Comparison of ENCODE assay signal across 15 cellular contexts in genomic region chr19:41551212-41551610, GRCh38. TPM values are rescaled to one million over a fixed set of nuclear protein-coding genes. Genes with fewer than 3 reads are reported as not detected.
DNase-seq lines count a peak whose midpoint lies in the region; ATAC-seq and TF ChIP-seq lines count a peak whose summit lies in the region.
"Had no signal": no experiment of that assay in that cellular context is flagged by ENCODE, and none has a peak within 500 bp of the region (broad histone marks: within the 10 kb centered on the region; RNA-seq: fewer than 3 reads in every experiment).

No MANE protein-coding gene starts in this region.

- H3K4me3 Mint-ChIP-seq in activated B cell treated with CpG ODN at 0.5 μM for 24 hours = peak overlapping the region; percentile 97
- H3K4me3 Mint-ChIP-seq in endothelial cell (ENCODE audit: unreplicated experiment) = peak overlapping the region; percentile 99

- WGBS in heart left ventricle, 4 donors = 82 to 94% (median 90%) methylated on average over 8 to 9 of the region's 9 CpGs
- WGBS in transverse colon (ENCODE audit: low coverage in 1 of 2), 2 donors = 66 to 82% methylated on average over 5 to 9 of the region's 9 CpGs

- intact Hi-C loops in heart left ventricle (cut with DNase I) (no loop called here), left cardiac atrium (cut with DNase I) (no loop called here), activated B cell treated with CpG ODN at 0.5 μM for 24 hours (cut with micrococcal nuclease) (no loop called here), transverse colon (cut with DNase I; ENCODE audit: low total_unique reads) (no loop called here)

- DNase-seq in heart left ventricle (no peak), left cardiac atrium (no peak), activated B cell treated with CpG ODN at 0.5 μM for 24 hours (no peak), endothelial cell (ENCODE audit: low spot score) (no peak), transverse colon (no peak), T-helper 9 cell (no peak), HPDE6-E6E7 (ENCODE audit: extremely low spot score) (no peak)
- DNase-seq: activated effector memory CD4-positive, alpha-beta T cell treated with anti-CD3 and anti-CD28 coated beads, Interleukin-2, amount 50 U/mL, for 16 hours; central memory CD4-positive, alpha-beta T cell; erythroblast; hippocampal formation; NCI-H1436; occipital lobe had no signal

- H3K27ac Mint-ChIP-seq in activated B cell treated with CpG ODN at 0.5 μM for 24 hours = peak overlapping the region; percentile 99
- H3K27ac Mint-ChIP-seq in endothelial cell (ENCODE audit: unreplicated experiment) = peak overlapping the region; percentile 57

- H3K27me3 Mint-ChIP-seq in activated B cell treated with CpG ODN at 0.5 μM for 24 hours (no peaks in the 10 kb centered on the region), endothelial cell (ENCODE audit: unreplicated experiment) (peaks cover 2% of the 10 kb centered on the region)

- TF ChIP-seq EP300 in transverse colon (IDR thresholded peaks at IDR 0.05; ENCODE audit: low read depth) = no peak

- H3K4me1 Mint-ChIP-seq in activated B cell treated with CpG ODN at 0.5 μM for 24 hours (peaks cover 94% of the 10 kb centered on the region), endothelial cell (ENCODE audit: unreplicated experiment) (peaks cover 65% of the 10 kb centered on the region)

- TF ChIP-seq CTCF in heart left ventricle (IDR thresholded peaks at IDR 0.05) (no peak), activated B cell treated with CpG ODN at 0.5 μM for 24 hours (IDR thresholded peaks at IDR 0.05) (no peak), endothelial cell (IDR thresholded peaks at IDR 0.05; ENCODE audit: unreplicated experiment) (no peak), transverse colon (IDR thresholded peaks at IDR 0.05) (no peak)

- H3K9me3 Mint-ChIP-seq in activated B cell treated with CpG ODN at 0.5 μM for 24 hours (peaks cover 5% of the 10 kb centered on the region), endothelial cell (ENCODE audit: unreplicated experiment) (peaks cover 28% of the 10 kb centered on the region)

- POLR2A ChIA-PET in activated B cell treated with CpG ODN at 0.5 μM for 24 hours (lab: Charles Lee) = interaction anchor here (0.7 to 1.4 kb wide), 6 partner anchors 8 to 188 kb away, joined by 3 to 9 read pairs (median 4); partner anchors contain the start of genes B9D2 and CEACAM21

- in situ Hi-C loops in transverse colon (cut with MboI; ENCODE audit: low pct_ligation_motif_present in 1 of 4, low pct_unique_long_range_greater_than_20kb in 1 of 4, low sequenced_read_pairs in 3 of 4) = loop anchor here in 2 of 4 donors (25.0 kb wide), 2 partner anchors 89 to 214 kb away; no protein-coding TSS in a partner anchor

- H3K4me3 ChIP-seq in heart left ventricle (peak overlapping the region in 3 of 12 donors; percentile 4 to 65 (median 49)), transverse colon (peak overlapping the region in 1 of 4 donors; percentile 36)

- H3K4me1 ChIP-seq in heart left ventricle (peaks cover 0 to 92% (median 11%) of the 10 kb centered on the region in 12 donors), transverse colon (peaks cover 0 to 4% (median 0%) of the 10 kb centered on the region in 4 donors)

- no peak for TF ChIP-seq POLR2A in heart left ventricle (IDR thresholded peaks at IDR 0.05)
- no peak for TF ChIP-seq POLR2A in transverse colon (IDR thresholded peaks at IDR 0.05)

- H3K27ac ChIP-seq in heart left ventricle = peak overlapping the region in 7 of 12 donors; percentile 10 to 93 (median 37)
- H3K27ac ChIP-seq in transverse colon = peak overlapping the region; percentile 60 to 77 (median 72)

- H3K9me3 ChIP-seq in heart left ventricle = peaks cover 0 to 3% (median 0%) of the 10 kb centered on the region in 12 donors
- H3K9me3 ChIP-seq in transverse colon = no peaks in the 10 kb centered on the region

- ATAC-seq in heart left ventricle (no peak), left cardiac atrium (no peak), activated B cell treated with CpG ODN at 0.5 μM for 24 hours (ENCODE audit: low read depth) (no peak), GM21723 (IDR thresholded peaks at IDR 0.05; ENCODE audit: unreplicated experiment) (no peak)

- H3K36me3 Mint-ChIP-seq in activated B cell treated with CpG ODN at 0.5 μM for 24 hours (ENCODE audit: low read depth) = peaks cover 42% of the 10 kb centered on the region
- H3K36me3 Mint-ChIP-seq in endothelial cell (ENCODE audit: low read depth, unreplicated experiment) = peaks cover 59% of the 10 kb centered on the region

- H3K27me3 ChIP-seq in heart left ventricle (peaks cover 0 to 11% (median 0%) of the 10 kb centered on the region in 9 donors), transverse colon (peaks cover 42% of the 10 kb centered on the region)

- CTCF ChIA-PET in activated B cell treated with CpG ODN at 0.5 μM for 24 hours (lab: Charles Lee) = interaction anchor here (4.1 to 4.5 kb wide), 2 partner anchors 13 to 102 kb away, joined by 25 to 57 read pairs; no protein-coding TSS in a partner anchor

- H3K36me3 ChIP-seq in heart left ventricle (no peaks in the 10 kb centered on the region), transverse colon (no peaks in the 10 kb centered on the region)

RNA-seq across cellular contexts. Expression of gene CEACAM21, which starts 24.8 kb away (rescaled TPM):
- total RNA-seq in heart left ventricle = 1 to 10 TPM in 2 of 9 donors, under 1 TPM in 6, not detected in 1; 0.27 to 5.7 (median 0.66) TPM
- under 1 TPM in 1 of 2 donors, not detected in 1; 0.50 TPM for polyA plus RNA-seq in heart left ventricle
- total RNA-seq in left cardiac atrium = 1 to 10 TPM in 1 of 2 donors, under 1 TPM in 1; 0.89 to 1.2 TPM
- 11.7 and 12.0 TPM in 2 replicates for total RNA-seq in activated B cell treated with CpG ODN at 0.5 μM for 24 hours
- total RNA-seq in endothelial cell (ENCODE audit: unreplicated experiment) = 74.1 TPM
- total RNA-seq in transverse colon = 1 to 10 TPM in 1 of 4 donors, under 1 TPM in 2, not detected in 1; 0.41 to 1.1 (median 0.95) TPM
- total RNA-seq: NCI-H460 had no signal
